Comparison of ENCODE assay signal across 25 cellular contexts in genomic region chr13:24022568-24022967, GRCh38.
"Had no signal": no experiment of that assay in that cellular context is flagged by ENCODE, and none has a peak within 500 bp of the region (broad histone marks: within the 10 kb centered on the region; RNA-seq: fewer than 3 reads in every experiment).

No MANE protein-coding gene starts in this region.

- H3K9me3 Mint-ChIP-seq: activated T-helper 17 cell treated with anti-CD3 and anti-CD28 coated beads, Interleukin-2, amount 50 U/mL, for 72 hours; natural killer cell had no signal

- H3K4me3 Mint-ChIP-seq: activated CD4-positive, alpha-beta T cell treated with anti-CD3 and anti-CD28 coated beads for 36 hours; activated T-helper 17 cell treated with anti-CD3 and anti-CD28 coated beads, Interleukin-2, amount 50 U/mL, for 72 hours; brain; natural killer cell had no signal

- ATAC-seq: activated CD4-positive, alpha-beta T cell treated with anti-CD3 and anti-CD28 coated beads for 36 hours; activated T-helper 17 cell treated with anti-CD3 and anti-CD28 coated beads, Interleukin-2, amount 50 U/mL, for 72 hours; foreskin keratinocyte; left lung; lower lobe of right lung; natural killer cell had no signal

- H3K27ac Mint-ChIP-seq: activated CD4-positive, alpha-beta T cell treated with anti-CD3 and anti-CD28 coated beads for 36 hours; activated T-helper 17 cell treated with anti-CD3 and anti-CD28 coated beads, Interleukin-2, amount 50 U/mL, for 72 hours; brain; natural killer cell had no signal

- H3K4me1 Mint-ChIP-seq: activated CD4-positive, alpha-beta T cell treated with anti-CD3 and anti-CD28 coated beads for 36 hours; activated T-helper 17 cell treated with anti-CD3 and anti-CD28 coated beads, Interleukin-2, amount 50 U/mL, for 72 hours; natural killer cell had no signal

- H3K4me3 ChIP-seq: cardiac muscle cell, coronary artery, dorsolateral prefrontal cortex, left lung, lower lobe of right lung, right atrium auricular region, testis, transverse colon had no signal

- H3K36me3 Mint-ChIP-seq: natural killer cell had no signal

- DNase-seq: activated CD4-positive, alpha-beta T cell treated with anti-CD3 and anti-CD28 coated beads for 36 hours; activated CD4-positive, alpha-beta T cell treated with anti-CD3 and anti-CD28 coated beads, Interleukin-2, amount 50 U/mL, for 48 hours; activated CD4-positive, CD25-positive, alpha-beta regulatory T cell; activated gamma-delta T cell treated with Interleukin-2 at 50 U/mL for 16 hours; activated naive CD4-positive, alpha-beta T cell treated with anti-CD3 and anti-CD28 coated beads, Interleukin-2, amount 50 U/mL, for 16 hours; anterior cingulate cortex; cerebellar nuclear complex; dorsolateral prefrontal cortex; effector memory CD4-positive, alpha-beta T cell; erythroblast; foreskin keratinocyte; left lung; lower lobe of right lung; mesenchymal stem cell; natural killer cell; stimulated activated CD4-positive, alpha-beta T cell treated with anti-CD3 and anti-CD28 coated beads, Interleukin-15, amount 100 ng/mL, for 24 hours; stimulated activated CD4-positive, alpha-beta T cell treated with anti-CD3 and anti-CD28 coated beads, Interleukin-2, amount 100 ng/mL, for 24 hours; stimulated activated naive CD4-positive, alpha-beta T cell treated with Interleukin-2 at 50 U/mL for 16 hours; testis; transverse colon had no signal

- H3K27me3 Mint-ChIP-seq: activated CD4-positive, alpha-beta T cell treated with anti-CD3 and anti-CD28 coated beads for 36 hours had no signal
